In the genomic region with DNA sequence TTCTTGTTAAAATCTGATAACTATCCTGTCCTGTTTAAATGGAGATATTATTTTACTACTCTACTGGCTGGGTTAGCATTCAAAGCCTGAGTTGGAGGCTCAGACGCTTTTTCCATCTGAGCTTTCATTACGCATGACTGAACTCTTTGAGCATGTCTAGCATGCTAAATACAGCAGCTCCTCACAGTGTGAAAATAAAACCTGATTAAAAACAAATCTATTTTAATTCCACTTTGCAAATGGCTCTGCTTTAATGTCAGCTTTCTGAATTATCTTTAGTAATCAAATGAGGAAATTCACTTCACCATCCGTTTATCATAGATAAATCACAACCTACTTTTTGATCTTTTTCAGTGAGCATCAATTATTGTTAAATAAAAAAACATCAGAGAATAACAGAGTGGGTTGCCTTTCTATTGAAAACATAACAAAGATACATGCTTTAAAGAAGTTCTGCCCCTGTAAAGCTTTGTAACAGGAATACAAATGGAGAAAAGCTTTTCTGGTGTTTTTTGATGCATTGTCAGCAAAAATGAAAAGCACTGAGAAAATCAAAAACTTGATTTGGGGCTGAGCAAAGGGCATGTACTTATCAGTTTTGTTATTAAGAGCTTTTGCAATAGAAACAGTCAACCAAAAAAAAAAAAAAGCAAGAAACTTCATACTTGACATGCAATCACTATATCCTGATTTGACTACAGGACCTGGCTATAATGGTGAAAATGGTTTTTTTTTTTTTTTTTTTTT, we compare ENCODE assay signal across 10 cellular contexts. TPM values are rescaled to one million over a fixed set of nuclear protein-coding genes. Genes with fewer than 3 reads are reported as not detected.
DNase-seq lines count a peak whose midpoint lies in the region; ATAC-seq and TF ChIP-seq lines count a peak whose summit lies in the region.
"Had no signal": no experiment of that assay in that cellular context is flagged by ENCODE, and none has a peak within 500 bp of the region (broad histone marks: within the 10 kb centered on the region; RNA-seq: fewer than 3 reads in every experiment).

No MANE protein-coding gene starts in this region.

- no peak for ATAC-seq in DND-41 (ENCODE audit: insufficient read depth, low read depth)
- ATAC-seq in HG03135 (IDR thresholded peaks at IDR 0.05; ENCODE audit: unreplicated experiment), result no peak
- ATAC-seq in GM18867 (IDR thresholded peaks at IDR 0.05; ENCODE audit: unreplicated experiment), result no peak

- H3K27me3 ChIP-seq in DND-41 (ENCODE audit: insufficient read depth, low read length, poor library complexity), result no peaks in the 10 kb centered on the region
- no peaks in the 10 kb centered on the region for H3K27me3 ChIP-seq in neural cell (ENCODE audit: insufficient read depth, low read depth, low read length)
- no peaks in the 10 kb centered on the region for H3K27me3 ChIP-seq in BE2C
- H3K27me3 ChIP-seq: ovary had no signal

- peaks cover 51% of the 10 kb centered on the region for H3K79me2 ChIP-seq in DND-41 (ENCODE audit: insufficient read depth, low read length)
- peaks cover 24% of the 10 kb centered on the region for H3K79me2 ChIP-seq in neural cell (replicated peaks; ENCODE audit: insufficient read depth, low read length)

- peak overlapping the region; percentile 93 for H3K9ac ChIP-seq in DND-41 (ENCODE audit: low read depth, low read length)
- H3K9ac ChIP-seq in neural cell (ENCODE audit: low read length), result peak overlapping the region; percentile 32

- no peaks in the 10 kb centered on the region for H3K9me3 ChIP-seq in DND-41 (ENCODE audit: insufficient read depth, low read length, severe bottlenecking)
- no peaks in the 10 kb centered on the region for H3K9me3 ChIP-seq in neural cell (ENCODE audit: low read length)
- no peaks in the 10 kb centered on the region for H3K9me3 ChIP-seq in BE2C
- H3K9me3 ChIP-seq: ovary had no signal

- H3F3A ChIP-seq in neural cell (ENCODE audit: insufficient read depth, low read length, poor library complexity, severe bottlenecking), result peaks cover 8% of the 10 kb centered on the region

- H4K20me1 ChIP-seq in DND-41 (ENCODE audit: insufficient read depth, low read length), result no peaks in the 10 kb centered on the region
- no peaks in the 10 kb centered on the region for H4K20me1 ChIP-seq in neural cell (ENCODE audit: insufficient read depth)

- no peak for TF ChIP-seq CTCF in DND-41 (IDR thresholded peaks at IDR 0.05; ENCODE audit: borderline replicate concordance, extremely low read depth, low read length, poor library complexity, severe bottlenecking)
- TF ChIP-seq CTCF in neural cell (IDR thresholded peaks at IDR 0.05; ENCODE audit: poor library complexity, severe bottlenecking), result no peak
- no peak for TF ChIP-seq CTCF in BE2C (IDR thresholded peaks at IDR 0.05; ENCODE audit: low read depth, low read length)

- H3K9me2 ChIP-seq in neural cell (ENCODE audit: insufficient read depth, low read length), result no peaks in the 10 kb centered on the region

- H3K4me1 ChIP-seq in DND-41 (ENCODE audit: insufficient read depth, low read length) (peaks cover 34% of the 10 kb centered on the region), BE2C (no peaks in the 10 kb centered on the region)

- H3K4me2 ChIP-seq in DND-41 (ENCODE audit: insufficient read depth, low read length) (peak overlapping the region; percentile 84), neural cell (ENCODE audit: low read length) (peak overlapping the region; percentile 73)

- H3K36me3 ChIP-seq in DND-41 (ENCODE audit: insufficient read depth, low read length) (no peaks in the 10 kb centered on the region; the same call in 1 of the 2 replicates), neural cell (ENCODE audit: insufficient read depth, low read length) (no peaks in the 10 kb centered on the region), BE2C (no peaks in the 10 kb centered on the region)
- H3K36me3 ChIP-seq: ovary had no signal

- H2AFZ ChIP-seq in DND-41 (ENCODE audit: low read depth, low read length) (no peak overlapping the region), neural cell (ENCODE audit: low read depth, low read length) (no peak overlapping the region)

- DNase-seq in DND-41, result no peak
- peak; percentile 6 for DNase-seq in NCI-H1092 (lab: John Stamatoyannopoulos, UW)
- DNase-seq in caudate nucleus (lab: John Stamatoyannopoulos, UW), result peak in 18 of 61 donors; percentile 4 to 59 (median 14)
- no peak for DNase-seq in BE2C
- DNase-seq in 8988T, result no peak
- DNase-seq: activated naive CD4-positive, alpha-beta T cell treated with anti-CD3 and anti-CD28 coated beads, Interleukin-2, amount 50 U/mL, for 16 hours had no signal

- H3K4me3 ChIP-seq in DND-41 (ENCODE audit: low read depth in 1 of 2, low read length in 2 of 2), result peak overlapping the region in 1 of 2 experiments; percentile 70; a peak in 2 of 4 replicates
- peak overlapping the region; percentile 55 for H3K4me3 ChIP-seq in neural cell (ENCODE audit: low read length)
- H3K4me3 ChIP-seq in BE2C (ENCODE audit: low read depth, low read length), result no peak overlapping the region
- H3K4me3 ChIP-seq: ovary had no signal

- no peak for TF ChIP-seq EP300 in neural cell (conservative IDR thresholded peaks at IDR 0.05; ENCODE audit: poor library complexity, severe bottlenecking)

- TF ChIP-seq RAD21 in neural cell (conservative IDR thresholded peaks at IDR 0.05), result no peak

- H3K27ac ChIP-seq in DND-41 (ENCODE audit: low read length) (no peak overlapping the region), caudate nucleus (ENCODE audit: low read depth, low read length) (peak overlapping the region; percentile 44), neural cell (ENCODE audit: low read length) (peak overlapping the region; percentile 52)

TF ChIP-seq in neural cell, 6 proteins besides CTCF, POLR2A, EP300 and RAD21:
- no peak for TF ChIP-seq SMC3 (conservative IDR thresholded peaks at IDR 0.05; ENCODE audit: poor library complexity)
- TF ChIP-seq, protein P1, sequence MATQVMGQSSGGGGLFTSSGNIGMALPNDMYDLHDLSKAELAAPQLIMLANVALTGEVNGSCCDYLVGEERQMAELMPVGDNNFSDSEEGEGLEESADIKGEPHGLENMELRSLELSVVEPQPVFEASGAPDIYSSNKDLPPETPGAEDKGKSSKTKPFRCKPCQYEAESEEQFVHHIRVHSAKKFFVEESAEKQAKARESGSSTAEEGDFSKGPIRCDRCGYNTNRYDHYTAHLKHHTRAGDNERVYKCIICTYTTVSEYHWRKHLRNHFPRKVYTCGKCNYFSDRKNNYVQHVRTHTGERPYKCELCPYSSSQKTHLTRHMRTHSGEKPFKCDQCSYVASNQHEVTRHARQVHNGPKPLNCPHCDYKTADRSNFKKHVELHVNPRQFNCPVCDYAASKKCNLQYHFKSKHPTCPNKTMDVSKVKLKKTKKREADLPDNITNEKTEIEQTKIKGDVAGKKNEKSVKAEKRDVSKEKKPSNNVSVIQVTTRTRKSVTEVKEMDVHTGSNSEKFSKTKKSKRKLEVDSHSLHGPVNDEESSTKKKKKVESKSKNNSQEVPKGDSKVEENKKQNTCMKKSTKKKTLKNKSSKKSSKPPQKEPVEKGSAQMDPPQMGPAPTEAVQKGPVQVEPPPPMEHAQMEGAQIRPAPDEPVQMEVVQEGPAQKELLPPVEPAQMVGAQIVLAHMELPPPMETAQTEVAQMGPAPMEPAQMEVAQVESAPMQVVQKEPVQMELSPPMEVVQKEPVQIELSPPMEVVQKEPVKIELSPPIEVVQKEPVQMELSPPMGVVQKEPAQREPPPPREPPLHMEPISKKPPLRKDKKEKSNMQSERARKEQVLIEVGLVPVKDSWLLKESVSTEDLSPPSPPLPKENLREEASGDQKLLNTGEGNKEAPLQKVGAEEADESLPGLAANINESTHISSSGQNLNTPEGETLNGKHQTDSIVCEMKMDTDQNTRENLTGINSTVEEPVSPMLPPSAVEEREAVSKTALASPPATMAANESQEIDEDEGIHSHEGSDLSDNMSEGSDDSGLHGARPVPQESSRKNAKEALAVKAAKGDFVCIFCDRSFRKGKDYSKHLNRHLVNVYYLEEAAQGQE (IDR thresholded peaks at IDR 0.05; ENCODE audit: borderline replicate concordance), result no peak

RNA-seq across cellular contexts. Expression of a gene that starts 3.5 kb away (rescaled TPM):
- 7.1 and 11.3 TPM in 2 replicates for polyA plus RNA-seq in neural cell
- polyA minus RNA-seq in neural cell, result 92.5 and 106 TPM in 2 replicates
- 144 TPM for polyA plus RNA-seq in BE2C (2012; ENCODE audit: insufficient read depth, insufficient read length, low read depth)

RNA-seq across cellular contexts. Expression of a gene that starts 36.5 kb away (rescaled TPM):
- 3.9 and 6.1 TPM in 2 replicates for polyA plus RNA-seq in neural cell
- 1.6 and 1.7 TPM in 2 replicates for polyA minus RNA-seq in neural cell
- polyA plus RNA-seq in BE2C (2012; ENCODE audit: insufficient read depth, insufficient read length, low read depth), result 1.5 TPM
